Comparison of ENCODE assay signal across 1 cellular context in the genomic region with DNA sequence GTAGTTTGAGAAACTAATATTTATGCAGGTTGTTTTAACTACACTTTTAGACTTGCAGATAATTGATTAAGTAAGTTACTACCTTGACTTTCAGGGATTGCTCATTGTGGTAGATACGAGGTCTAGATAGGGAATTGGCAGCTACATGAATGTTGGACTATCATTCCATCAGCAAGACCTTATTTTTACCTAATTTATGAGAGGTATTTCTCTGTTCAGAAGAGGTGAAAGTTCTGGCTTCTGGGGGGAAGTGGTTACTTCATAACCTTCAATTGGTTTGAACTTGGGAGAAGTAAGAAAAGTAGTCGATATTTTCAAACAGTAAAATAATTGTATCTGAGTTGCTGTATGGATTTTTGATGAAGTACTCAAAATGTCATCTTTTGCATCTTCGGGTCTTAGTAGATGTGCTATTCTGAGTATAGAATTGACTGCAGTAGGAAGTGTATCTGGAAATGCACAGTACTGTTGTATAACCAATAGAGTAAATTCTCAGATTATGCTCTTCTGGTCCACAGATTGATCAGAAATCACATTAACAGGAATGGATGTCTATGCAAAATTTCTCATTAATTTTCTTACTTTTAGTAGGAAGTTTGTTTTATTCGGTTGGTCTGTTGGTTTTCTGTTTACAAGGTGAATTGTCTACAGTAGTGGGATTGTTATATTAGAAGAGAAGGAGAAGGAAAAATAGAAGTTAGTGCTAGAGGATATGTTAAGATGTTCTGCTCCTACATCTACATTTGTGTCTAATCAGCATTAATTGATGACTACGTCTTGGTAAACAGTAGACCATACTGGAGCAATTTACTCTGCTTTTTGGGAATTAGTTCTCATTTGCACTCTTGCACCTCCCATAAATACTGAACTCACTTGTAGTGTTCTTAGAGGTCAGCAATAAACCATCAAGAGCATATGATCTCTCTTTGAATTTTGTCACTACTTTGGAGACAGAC.
TF ChIP-seq lines count a peak whose summit lies in the region.

No MANE protein-coding gene starts in this region.

TF ChIP-seq in K562, 482 proteins besides CTCF, POLR2A, EP300 and RAD21:
- TF ChIP-seq, protein P1, sequence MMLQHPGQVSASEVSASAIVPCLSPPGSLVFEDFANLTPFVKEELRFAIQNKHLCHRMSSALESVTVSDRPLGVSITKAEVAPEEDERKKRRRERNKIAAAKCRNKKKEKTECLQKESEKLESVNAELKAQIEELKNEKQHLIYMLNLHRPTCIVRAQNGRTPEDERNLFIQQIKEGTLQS (IDR thresholded peaks at IDR 0.05), result 0 out of 2 replicates have a peak, but pooled peaks have one; percentile 7
- TF ChIP-seq, protein P1 (CRISPR knock-in tag; conservative IDR thresholded peaks at IDR 0.05), result no peak
- no peak for TF ChIP-seq CREB1 (IDR thresholded peaks at IDR 0.05)
- no peak for TF ChIP-seq CREB1 (CRISPR knock-in tag; IDR thresholded peaks at IDR 0.05)
- 0 out of 2 replicates have a peak, but pooled peaks have one; percentile 17 for TF ChIP-seq DPF2 (IDR thresholded peaks at IDR 0.05)
- TF ChIP-seq, protein P2, sequence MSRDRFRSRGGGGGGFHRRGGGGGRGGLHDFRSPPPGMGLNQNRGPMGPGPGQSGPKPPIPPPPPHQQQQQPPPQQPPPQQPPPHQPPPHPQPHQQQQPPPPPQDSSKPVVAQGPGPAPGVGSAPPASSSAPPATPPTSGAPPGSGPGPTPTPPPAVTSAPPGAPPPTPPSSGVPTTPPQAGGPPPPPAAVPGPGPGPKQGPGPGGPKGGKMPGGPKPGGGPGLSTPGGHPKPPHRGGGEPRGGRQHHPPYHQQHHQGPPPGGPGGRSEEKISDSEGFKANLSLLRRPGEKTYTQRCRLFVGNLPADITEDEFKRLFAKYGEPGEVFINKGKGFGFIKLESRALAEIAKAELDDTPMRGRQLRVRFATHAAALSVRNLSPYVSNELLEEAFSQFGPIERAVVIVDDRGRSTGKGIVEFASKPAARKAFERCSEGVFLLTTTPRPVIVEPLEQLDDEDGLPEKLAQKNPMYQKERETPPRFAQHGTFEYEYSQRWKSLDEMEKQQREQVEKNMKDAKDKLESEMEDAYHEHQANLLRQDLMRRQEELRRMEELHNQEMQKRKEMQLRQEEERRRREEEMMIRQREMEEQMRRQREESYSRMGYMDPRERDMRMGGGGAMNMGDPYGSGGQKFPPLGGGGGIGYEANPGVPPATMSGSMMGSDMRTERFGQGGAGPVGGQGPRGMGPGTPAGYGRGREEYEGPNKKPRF (IDR thresholded peaks at IDR 0.05; ENCODE audit: low read depth, low read length), result no peak
- TF ChIP-seq CXXC5 (CRISPR knock-in tag; IDR thresholded peaks at IDR 0.05), result 0 out of 2 replicates have a peak, but pooled peaks have one; percentile 28
- TF ChIP-seq, protein P3, sequence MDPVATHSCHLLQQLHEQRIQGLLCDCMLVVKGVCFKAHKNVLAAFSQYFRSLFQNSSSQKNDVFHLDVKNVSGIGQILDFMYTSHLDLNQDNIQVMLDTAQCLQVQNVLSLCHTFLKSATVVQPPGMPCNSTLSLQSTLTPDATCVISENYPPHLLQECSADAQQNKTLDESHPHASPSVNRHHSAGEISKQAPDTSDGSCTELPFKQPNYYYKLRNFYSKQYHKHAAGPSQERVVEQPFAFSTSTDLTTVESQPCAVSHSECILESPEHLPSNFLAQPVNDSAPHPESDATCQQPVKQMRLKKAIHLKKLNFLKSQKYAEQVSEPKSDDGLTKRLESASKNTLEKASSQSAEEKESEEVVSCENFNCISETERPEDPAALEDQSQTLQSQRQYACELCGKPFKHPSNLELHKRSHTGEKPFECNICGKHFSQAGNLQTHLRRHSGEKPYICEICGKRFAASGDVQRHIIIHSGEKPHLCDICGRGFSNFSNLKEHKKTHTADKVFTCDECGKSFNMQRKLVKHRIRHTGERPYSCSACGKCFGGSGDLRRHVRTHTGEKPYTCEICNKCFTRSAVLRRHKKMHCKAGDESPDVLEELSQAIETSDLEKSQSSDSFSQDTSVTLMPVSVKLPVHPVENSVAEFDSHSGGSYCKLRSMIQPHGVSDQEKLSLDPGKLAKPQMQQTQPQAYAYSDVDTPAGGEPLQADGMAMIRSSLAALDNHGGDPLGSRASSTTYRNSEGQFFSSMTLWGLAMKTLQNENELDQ (CRISPR knock-in tag; IDR thresholded peaks at IDR 0.05; ENCODE audit: borderline replicate concordance), result no peak
- TF ChIP-seq POLR2H (tag; IDR thresholded peaks at IDR 0.05; ENCODE audit: low read depth), result 0 out of 2 replicates have a peak, but pooled peaks have one; percentile 13
- TF ChIP-seq, protein P4, sequence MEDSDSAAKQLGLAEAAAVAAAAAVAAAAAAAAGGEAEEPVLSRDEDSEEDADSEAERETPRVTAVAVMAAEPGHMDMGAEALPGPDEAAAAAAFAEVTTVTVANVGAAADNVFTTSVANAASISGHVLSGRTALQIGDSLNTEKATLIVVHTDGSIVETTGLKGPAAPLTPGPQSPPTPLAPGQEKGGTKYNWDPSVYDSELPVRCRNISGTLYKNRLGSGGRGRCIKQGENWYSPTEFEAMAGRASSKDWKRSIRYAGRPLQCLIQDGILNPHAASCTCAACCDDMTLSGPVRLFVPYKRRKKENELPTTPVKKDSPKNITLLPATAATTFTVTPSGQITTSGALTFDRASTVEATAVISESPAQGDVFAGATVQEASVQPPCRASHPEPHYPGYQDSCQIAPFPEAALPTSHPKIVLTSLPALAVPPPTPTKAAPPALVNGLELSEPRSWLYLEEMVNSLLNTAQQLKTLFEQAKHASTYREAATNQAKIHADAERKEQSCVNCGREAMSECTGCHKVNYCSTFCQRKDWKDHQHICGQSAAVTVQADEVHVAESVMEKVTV (CRISPR knock-in tag; IDR thresholded peaks at IDR 0.05), result no peak
- peak; percentile 95 for TF ChIP-seq C11orf30 (IDR thresholded peaks at IDR 0.05; ENCODE audit: low read depth)
- TF ChIP-seq, protein P5, sequence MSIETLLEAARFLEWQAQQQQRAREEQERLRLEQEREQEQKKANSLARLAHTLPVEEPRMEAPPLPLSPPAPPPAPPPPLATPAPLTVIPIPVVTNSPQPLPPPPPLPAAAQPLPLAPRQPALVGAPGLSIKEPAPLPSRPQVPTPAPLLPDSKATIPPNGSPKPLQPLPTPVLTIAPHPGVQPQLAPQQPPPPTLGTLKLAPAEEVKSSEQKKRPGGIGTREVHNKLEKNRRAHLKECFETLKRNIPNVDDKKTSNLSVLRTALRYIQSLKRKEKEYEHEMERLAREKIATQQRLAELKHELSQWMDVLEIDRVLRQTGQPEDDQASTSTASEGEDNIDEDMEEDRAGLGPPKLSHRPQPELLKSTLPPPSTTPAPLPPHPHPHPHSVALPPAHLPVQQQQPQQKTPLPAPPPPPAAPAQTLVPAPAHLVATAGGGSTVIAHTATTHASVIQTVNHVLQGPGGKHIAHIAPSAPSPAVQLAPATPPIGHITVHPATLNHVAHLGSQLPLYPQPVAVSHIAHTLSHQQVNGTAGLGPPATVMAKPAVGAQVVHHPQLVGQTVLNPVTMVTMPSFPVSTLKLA (conservative IDR thresholded peaks at IDR 0.05), result no peak
- TF ChIP-seq MEIS2 (IDR thresholded peaks at IDR 0.05; ENCODE audit: partially characterized antibody), result peak; percentile 58
- TF ChIP-seq RUNX1 (IDR thresholded peaks at IDR 0.05; ENCODE audit: low read depth), result no peak
- peak; percentile 98 for TF ChIP-seq ZNF316 (IDR thresholded peaks at IDR 0.05)
- TF ChIP-seq ESRRA (IDR thresholded peaks at IDR 0.05; ENCODE audit: borderline replicate concordance, low read depth), result 0 out of 2 replicates have a peak, but pooled peaks have one; percentile 2
- peak; percentile 93 for TF ChIP-seq MAFG (tag; conservative IDR thresholded peaks at IDR 0.05)
- no peak for TF ChIP-seq ARID2 (IDR thresholded peaks at IDR 0.05)
- no peak for TF ChIP-seq THRAP3 (IDR thresholded peaks at IDR 0.05; ENCODE audit: borderline replicate concordance)
- TF ChIP-seq, protein P6, sequence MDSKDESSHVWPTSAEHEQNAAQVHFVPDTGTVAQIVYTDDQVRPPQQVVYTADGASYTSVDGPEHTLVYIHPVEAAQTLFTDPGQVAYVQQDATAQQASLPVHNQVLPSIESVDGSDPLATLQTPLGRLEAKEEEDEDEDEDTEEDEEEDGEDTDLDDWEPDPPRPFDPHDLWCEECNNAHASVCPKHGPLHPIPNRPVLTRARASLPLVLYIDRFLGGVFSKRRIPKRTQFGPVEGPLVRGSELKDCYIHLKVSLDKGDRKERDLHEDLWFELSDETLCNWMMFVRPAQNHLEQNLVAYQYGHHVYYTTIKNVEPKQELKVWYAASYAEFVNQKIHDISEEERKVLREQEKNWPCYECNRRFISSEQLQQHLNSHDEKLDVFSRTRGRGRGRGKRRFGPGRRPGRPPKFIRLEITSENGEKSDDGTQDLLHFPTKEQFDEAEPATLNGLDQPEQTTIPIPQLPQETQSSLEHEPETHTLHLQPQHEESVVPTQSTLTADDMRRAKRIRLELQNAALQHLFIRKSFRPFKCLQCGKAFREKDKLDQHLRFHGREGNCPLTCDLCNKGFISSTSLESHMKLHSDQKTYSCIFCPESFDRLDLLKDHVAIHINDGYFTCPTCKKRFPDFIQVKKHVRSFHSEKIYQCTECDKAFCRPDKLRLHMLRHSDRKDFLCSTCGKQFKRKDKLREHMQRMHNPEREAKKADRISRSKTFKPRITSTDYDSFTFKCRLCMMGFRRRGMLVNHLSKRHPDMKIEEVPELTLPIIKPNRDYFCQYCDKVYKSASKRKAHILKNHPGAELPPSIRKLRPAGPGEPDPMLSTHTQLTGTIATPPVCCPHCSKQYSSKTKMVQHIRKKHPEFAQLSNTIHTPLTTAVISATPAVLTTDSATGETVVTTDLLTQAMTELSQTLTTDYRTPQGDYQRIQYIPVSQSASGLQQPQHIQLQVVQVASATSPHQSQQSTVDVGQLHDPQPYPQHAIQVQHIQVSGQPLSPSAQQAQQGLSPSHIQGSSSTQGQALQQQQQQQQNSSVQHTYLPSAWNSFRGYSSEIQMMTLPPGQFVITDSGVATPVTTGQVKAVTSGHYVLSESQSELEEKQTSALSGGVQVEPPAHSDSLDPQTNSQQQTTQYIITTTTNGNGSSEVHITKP (IDR thresholded peaks at IDR 0.05; ENCODE audit: partially characterized antibody), result no peak
- TF ChIP-seq CREM (IDR thresholded peaks at IDR 0.05; ENCODE audit: low read depth), result no peak
- peak; percentile 94 for TF ChIP-seq MAFF (IDR thresholded peaks at IDR 0.05; ENCODE audit: low read length)
- no peak for TF ChIP-seq SIN3A (IDR thresholded peaks at IDR 0.05; ENCODE audit: borderline replicate concordance in 2 of 2, control insufficient read depth in 1 of 2, low read depth in 2 of 2, low read length in 2 of 2)
- no peak for TF ChIP-seq ETV1 (tag; conservative IDR thresholded peaks at IDR 0.05; ENCODE audit: low read depth)
- no peak for TF ChIP-seq TGIF2 (CRISPR knock-in tag; IDR thresholded peaks at IDR 0.05)
- TF ChIP-seq MAFK (IDR thresholded peaks at IDR 0.05; ENCODE audit: low read length), result peak; percentile 96
